Comparison of ENCODE assay signal across 1 cellular context in the genomic region with DNA sequence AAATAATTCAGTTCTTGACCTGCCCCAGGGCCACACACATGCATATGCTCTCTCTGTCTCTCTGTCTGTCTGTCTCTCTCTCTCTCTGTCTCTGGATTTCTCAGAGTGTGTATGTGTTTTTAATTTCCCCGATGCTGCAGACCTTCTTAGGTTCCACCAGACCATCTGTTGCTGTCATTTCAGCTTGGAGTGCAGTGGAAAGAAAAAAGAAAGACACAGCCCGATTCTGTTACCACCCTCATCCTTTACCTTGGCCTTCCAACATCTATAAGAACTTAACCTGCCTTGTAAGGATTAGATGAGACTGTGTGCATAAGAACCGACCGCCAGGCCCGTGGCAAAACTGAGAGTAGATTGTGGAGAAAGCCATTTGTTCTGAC.
TF ChIP-seq lines count a peak whose summit lies in the region.

No MANE protein-coding gene starts in this region.

TF ChIP-seq in GM12878, 131 proteins besides CTCF, POLR2A, EP300 and RAD21:
- TF ChIP-seq NR2F1 (conservative IDR thresholded peaks at IDR 0.05) (no peak), ZNF622 (IDR thresholded peaks at IDR 0.05) (no peak), ZNF274 (IDR thresholded peaks at IDR 0.05; ENCODE audit: insufficient read depth, insufficient read length) (no peak), SMC3 (IDR thresholded peaks at IDR 0.05; ENCODE audit: borderline replicate concordance, low read length) (no peak), CREM (IDR thresholded peaks at IDR 0.05; ENCODE audit: low read depth) (no peak)
TF ChIP-seq in GM12878: peak in this region for 0.
